Comparison of ENCODE assay signal across 13 cellular contexts in the genomic region with DNA sequence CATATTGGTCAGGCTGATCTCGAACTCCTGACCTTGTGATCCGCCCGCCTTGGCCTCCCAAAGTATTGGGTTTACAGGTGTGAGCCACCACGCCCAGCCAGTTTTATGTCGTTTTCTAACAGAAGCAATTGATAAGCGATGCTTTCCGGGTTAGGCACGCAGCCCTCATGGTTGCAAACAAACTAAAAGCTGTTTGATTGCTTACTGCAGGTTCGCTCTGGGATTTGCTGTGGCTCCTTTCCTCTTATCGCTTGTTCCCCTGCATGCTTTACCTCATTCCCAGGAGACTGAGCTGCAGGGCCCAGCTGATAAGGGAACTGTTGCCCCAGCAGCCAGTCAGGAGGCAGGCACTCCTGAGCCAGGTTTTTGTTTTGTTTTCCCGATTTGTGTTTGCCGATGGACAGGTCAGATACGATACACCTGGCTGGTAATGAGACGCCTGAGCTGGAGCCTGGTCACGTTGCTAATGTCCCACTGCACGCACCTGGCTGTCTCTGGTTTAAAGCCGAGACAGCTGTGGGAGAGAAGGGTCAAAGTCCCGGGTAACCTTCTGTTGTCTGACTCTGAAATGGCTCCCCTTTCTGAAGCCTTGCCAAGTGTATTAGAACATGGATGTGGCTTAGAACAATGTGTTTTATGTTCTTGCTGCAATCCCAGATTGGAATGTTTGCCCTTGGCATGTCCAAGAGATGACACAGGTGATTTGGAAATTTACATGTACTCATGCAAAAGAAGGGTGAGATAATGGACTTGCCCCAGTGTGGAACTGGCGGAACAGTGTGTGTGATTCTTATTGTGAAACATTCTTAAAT. TPM values are rescaled to one million over a fixed set of nuclear protein-coding genes. Genes with fewer than 3 reads are reported as not detected.
DNase-seq lines count a peak whose midpoint lies in the region; FAIRE-seq and TF ChIP-seq lines count a peak whose summit lies in the region.
"Had no signal": no experiment of that assay in that cellular context is flagged by ENCODE, and none has a peak within 500 bp of the region (broad histone marks: within the 10 kb centered on the region; RNA-seq: fewer than 3 reads in every experiment).

No MANE protein-coding gene starts in this region.

- H3K27ac Mint-ChIP-seq in nephron = peak overlapping the region; percentile 48 to 69 (median 53)
- H3K27ac Mint-ChIP-seq: activated CD4-positive, alpha-beta T cell treated with anti-CD3 and anti-CD28 coated beads for 36 hours; activated naive CD4-positive, alpha-beta T cell treated with anti-CD3 and anti-CD28 coated beads, Interleukin-2, amount 10 ng/mL, durations not matched to agents 7 days and 5 days; CD4-positive, CD25-positive, alpha-beta regulatory T cell had no signal

- no peaks in the 10 kb centered on the region for H4K20me1 ChIP-seq in GM23248 (ENCODE audit: insufficient read depth)

- H3K9ac ChIP-seq in GM23248 = no peak overlapping the region

- 80 to 85% methylated on average over 19 of the region's 19 CpGs for WGBS in GM23248 (ENCODE audit: low coverage in 1 of 2, low lambda C conversion rate in 2 of 2, missing lambda C conversion rate in 2 of 2), 2 experiments
- WGBS in esophagus, 2 donors = 58 to 66% methylated on average over 19 of the region's 19 CpGs
- 82 to 88% methylated on average over 19 of the region's 19 CpGs for WGBS in testis, 2 donors

- H3K9me3 Mint-ChIP-seq in nephron = no peaks in the 10 kb centered on the region
- H3K9me3 Mint-ChIP-seq: activated naive CD4-positive, alpha-beta T cell treated with anti-CD3 and anti-CD28 coated beads, Interleukin-2, amount 10 ng/mL, durations not matched to agents 7 days and 5 days; CD4-positive, CD25-positive, alpha-beta regulatory T cell had no signal

- H3F3A ChIP-seq in GM23248 (ENCODE audit: insufficient read depth) = peaks cover 52% of the 10 kb centered on the region

- H3K27ac ChIP-seq in GM23248 (no peak overlapping the region), esophagus (ENCODE audit: low read depth in 2 of 2, low read length in 1 of 2) (peak overlapping the region; percentile 47 to 54), testis (no peak overlapping the region)
- H3K27ac ChIP-seq: HL-60 had no signal

- H3K9me3 ChIP-seq in GM23248 (ENCODE audit: low read depth) (no peaks in the 10 kb centered on the region), esophagus (ENCODE audit: control insufficient read depth in 2 of 2, insufficient read depth in 1 of 2, low read depth in 1 of 2, low read length in 1 of 2) (no peaks in the 10 kb centered on the region), testis (no peaks in the 10 kb centered on the region)

- H3K4me1 Mint-ChIP-seq in nephron = peaks cover 5% of the 10 kb centered on the region
- H3K4me1 Mint-ChIP-seq: activated CD4-positive, alpha-beta T cell treated with anti-CD3 and anti-CD28 coated beads for 36 hours; activated naive CD4-positive, alpha-beta T cell treated with anti-CD3 and anti-CD28 coated beads, Interleukin-2, amount 10 ng/mL, durations not matched to agents 7 days and 5 days; CD4-positive, CD25-positive, alpha-beta regulatory T cell had no signal

- no peaks in the 10 kb centered on the region for H3K9me2 ChIP-seq in GM23248 (ENCODE audit: insufficient read depth)

- H3K27me3 ChIP-seq in GM23248 (replicated peaks; ENCODE audit: insufficient read depth) = no peaks in the 10 kb centered on the region
- H3K27me3 ChIP-seq in esophagus (ENCODE audit: control insufficient read depth in 1 of 2, insufficient read depth in 2 of 2, low read length in 2 of 2) = no peaks in the 10 kb centered on the region
- no peaks in the 10 kb centered on the region for H3K27me3 ChIP-seq in testis

- H3K27me3 Mint-ChIP-seq in nephron (ENCODE audit: low read depth) = peaks cover 3% of the 10 kb centered on the region

- H3K4me1 ChIP-seq in GM23248 (ENCODE audit: insufficient read depth) = peaks cover 26% of the 10 kb centered on the region
- peaks cover 0 to 5% of the 10 kb centered on the region in 2 donors for H3K4me1 ChIP-seq in esophagus (ENCODE audit: control insufficient read depth in 2 of 2, insufficient read depth in 2 of 2, low read length in 1 of 2)
- H3K4me1 ChIP-seq in testis = no peaks in the 10 kb centered on the region

- H3K36me3 Mint-ChIP-seq in nephron (ENCODE audit: low read depth) = peaks cover 61% of the 10 kb centered on the region
- H3K36me3 Mint-ChIP-seq: activated naive CD4-positive, alpha-beta T cell treated with anti-CD3 and anti-CD28 coated beads, Interleukin-2, amount 10 ng/mL, durations not matched to agents 7 days and 5 days; CD4-positive, CD25-positive, alpha-beta regulatory T cell had no signal

- FAIRE-seq in GM19239 (lab: Jason Lieb, UNC) = no peak
- FAIRE-seq: endometrium had no signal

- H3K4me2 ChIP-seq in GM23248 (ENCODE audit: unreplicated experiment) = no peak overlapping the region

- H3K79me2 ChIP-seq in GM23248 (ENCODE audit: insufficient read depth) = peaks cover 52% of the 10 kb centered on the region

- intact Hi-C loops in testis (cut with DNase I; ENCODE audit: low total_unique reads) = no loop called here

- no peak overlapping the region for H2AFZ ChIP-seq in GM23248

- TF ChIP-seq CTCF in nephron (IDR thresholded peaks at IDR 0.05; ENCODE audit: unreplicated experiment in 3 of 3) (no peak), testis (IDR thresholded peaks at IDR 0.05) (no peak)

- H3K36me3 ChIP-seq in GM23248 (ENCODE audit: low read depth) = peaks cover 63% of the 10 kb centered on the region
- peaks cover 9 to 20% of the 10 kb centered on the region in 2 donors for H3K36me3 ChIP-seq in esophagus (ENCODE audit: control insufficient read depth in 2 of 2, insufficient read depth in 2 of 2, low read length in 1 of 2)
- no peaks in the 10 kb centered on the region for H3K36me3 ChIP-seq in testis (ENCODE audit: low read depth, missing control alignments)

- in situ Hi-C loops in GM23248 (cut with MboI) = no loop called here

- TF ChIP-seq POLR2A in testis (IDR thresholded peaks at IDR 0.05) = no peak

- peak; percentile 51 for DNase-seq in GM23248
- peak; percentile 58 for DNase-seq in NCI-H510A (lab: John Stamatoyannopoulos, UW)
- no peak for DNase-seq in iPS-NIHi11 (ENCODE audit: low spot score)
- no peak for DNase-seq in activated naive CD4-positive, alpha-beta T cell treated with anti-CD3 and anti-CD28 coated beads, Interleukin-2, amount 50 U/mL, for 16 hours
- no peak for DNase-seq in GM19239 (ENCODE audit: insufficient read length, low spot score)
- no peak for DNase-seq in testis
- DNase-seq: activated CD4-positive, alpha-beta T cell treated with anti-CD3 and anti-CD28 coated beads for 36 hours; activated naive CD4-positive, alpha-beta T cell treated with anti-CD3 and anti-CD28 coated beads, Interleukin-2, amount 10 ng/mL, durations not matched to agents 7 days and 5 days; CD4-positive, CD25-positive, alpha-beta regulatory T cell had no signal

- no peak overlapping the region for H3K4me3 ChIP-seq in GM23248
- H3K4me3 ChIP-seq in esophagus (ENCODE audit: low read depth in 1 of 2, low read length in 2 of 2) = no peak overlapping the region
- no peak overlapping the region for H3K4me3 ChIP-seq in testis

- no peak overlapping the region for H3K4me3 Mint-ChIP-seq in nephron
- H3K4me3 Mint-ChIP-seq: activated CD4-positive, alpha-beta T cell treated with anti-CD3 and anti-CD28 coated beads for 36 hours; activated naive CD4-positive, alpha-beta T cell treated with anti-CD3 and anti-CD28 coated beads, Interleukin-2, amount 10 ng/mL, durations not matched to agents 7 days and 5 days; CD4-positive, CD25-positive, alpha-beta regulatory T cell had no signal

RNA-seq across cellular contexts. Expression of a gene that starts 19.9 kb away (rescaled TPM):
- total RNA-seq in GM23248 (2014; rRNA removed; shearing (Covaris generic)) = 108 and 110 TPM in 2 replicates
- polyA plus RNA-seq in GM23248 (2016; fragmentation: Nextera tagmentation; extraction: Ambion mirVana) (76.4 and 78.1 TPM in 2 replicates), esophagus (100 to 1,000 TPM; 182 to 349 TPM), testis (ENCODE audit: insufficient read depth, low read depth, low replicate concordance) (4.5 TPM)
- 1 to 10 TPM; 3.6 to 4.1 TPM for total RNA-seq in testis
- total RNA-seq: CD4-positive, CD25-positive, alpha-beta regulatory T cell had no signal

RNA-seq across cellular contexts. Expression of a gene that starts 28.6 kb away (rescaled TPM):
- total RNA-seq in GM23248 (2014; rRNA removed; shearing (Covaris generic)) = 9.9 and 13.1 TPM in 2 replicates
- 9.7 and 11.5 TPM in 2 replicates for polyA plus RNA-seq in GM23248 (2016; fragmentation: Nextera tagmentation; extraction: Ambion mirVana)
- 1 to 10 TPM; 3.2 to 3.5 TPM for polyA plus RNA-seq in esophagus
- total RNA-seq in testis = 10 to 100 TPM in 1 of 2 donors, 1 to 10 TPM in 1; 8.5 to 10.7 TPM
- 5.6 TPM for polyA plus RNA-seq in testis (ENCODE audit: insufficient read depth, low read depth, low replicate concordance)

Comparison
In these comparisons a context has a peak if more than half of its experiments do, and no peak if none do; other contexts are left out.
1. DNase-seq: peak in GM23248 (single experiment) and NCI-H510A (single experiment); none in iPS-NIHi11 (single experiment), activated naive CD4-positive, alpha-beta T cell treated with anti-CD3 and anti-CD28 coated beads, Interleukin-2, amount 50 U/mL, for 16 hours (single experiment), GM19239 (single experiment) and testis (single experiment).
2. H3K27ac ChIP-seq: peak in esophagus (2 of 2); none in GM23248 (single experiment) and testis (0 of 2).
3. RNA of a gene that starts 19.9 kb away (polyA plus RNA-seq): 182 to 349 TPM in esophagus and 76.4 to 78.1 TPM in GM23248; 4.5 TPM in testis (single experiment); every median in the first group is over 10 times any median in the second.